In the genomic region with DNA sequence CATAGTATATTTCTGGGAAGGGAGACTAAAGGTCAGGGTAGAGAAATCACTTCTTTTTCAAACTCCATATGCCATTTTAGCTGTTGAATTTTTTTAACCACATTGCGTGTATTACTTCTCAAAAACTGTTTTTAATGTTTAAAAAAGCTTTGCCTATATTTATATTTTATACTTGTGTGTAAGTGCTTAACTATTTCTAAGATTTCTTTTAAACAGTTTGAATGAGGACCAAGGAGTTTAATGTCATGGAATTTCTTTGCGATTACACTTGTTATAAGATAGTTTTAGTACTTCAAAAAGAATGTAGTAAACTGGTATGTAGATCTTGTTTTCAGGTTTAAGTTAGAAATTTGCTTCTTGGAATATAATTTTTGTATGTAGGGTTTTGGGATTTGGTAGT, we compare ENCODE assay signal across 10 cellular contexts.
"Had no signal": no experiment of that assay in that cellular context is flagged by ENCODE, and none has a peak within 500 bp of the region (broad histone marks: within the 10 kb centered on the region; RNA-seq: fewer than 3 reads in every experiment).

No MANE protein-coding gene starts in this region.

- H3K9me3 Mint-ChIP-seq: IgD-negative memory B cell had no signal

- H3K27ac ChIP-seq: HL-60, KMS-11 had no signal

- H3K4me2 ChIP-seq: KMS-11 had no signal

- FAIRE-seq: HepG2, HTR-8/SVneo, K562 had no signal

- H3K27me3 Mint-ChIP-seq: IgD-negative memory B cell had no signal

- ATAC-seq: HepG2, K562 had no signal

- DNase-seq: Karpas-422, Kasumi-1, KBM-7, KG1 had no signal

- H3K4me3 ChIP-seq: K562 had no signal

- H3K4me1 Mint-ChIP-seq: IgD-negative memory B cell had no signal

- H3K9ac ChIP-seq: KMS-11 had no signal

- H3K4me3 Mint-ChIP-seq: IgD-negative memory B cell had no signal

- H3K27ac Mint-ChIP-seq: IgD-negative memory B cell had no signal
